18 cellular contexts compared by ENCODE assay signal in genomic region chr6:48177786-48178185, GRCh38.
DNase-seq lines count a peak whose midpoint lies in the region; ATAC-seq and TF ChIP-seq lines count a peak whose summit lies in the region.
"Had no signal": no experiment of that assay in that cellular context is flagged by ENCODE, and none has a peak within 500 bp of the region (broad histone marks: within the 10 kb centered on the region; RNA-seq: fewer than 3 reads in every experiment).

No MANE protein-coding gene starts in this region.

- no peaks in the 10 kb centered on the region for H3K27me3 Mint-ChIP-seq in activated T-cell treated with anti-CD3 and anti-CD28 coated beads, Interleukin-2, amount 50 U/mL, for 72 hours (ENCODE audit: low read depth)
- H3K27me3 Mint-ChIP-seq: CD4-positive, CD25-positive, alpha-beta regulatory T cell; IgD-negative memory B cell had no signal

- H3K4me3 ChIP-seq in A673 (ENCODE audit: low read depth, low read length, poor library complexity, severe bottlenecking) (no peak overlapping the region), HFF-Myc (replicated peaks; ENCODE audit: low read depth, low read length) (no peak overlapping the region), foreskin fibroblast (ENCODE audit: low read depth in 1 of 2, low read length in 2 of 2) (no peak overlapping the region)
- H3K4me3 ChIP-seq: BLaER1 treated with 17β-estradiol and CSF1 and Interleukin-3, amounts not matched to agents 10 nM and 100 nM; GM23248 had no signal

- CTCF ChIA-PET in A673 (lab: Charles Lee): no interaction called here

- H3K36me3 ChIP-seq in A673 (ENCODE audit: insufficient read depth, low read length, poor library complexity, severe bottlenecking): no peaks in the 10 kb centered on the region
- H3K36me3 ChIP-seq: BLaER1 treated with 17β-estradiol and CSF1 and Interleukin-3, amounts not matched to agents 10 nM and 100 nM had no signal

- no peaks in the 10 kb centered on the region for H3K9me3 ChIP-seq in A673 (ENCODE audit: low read depth, low read length, poor library complexity, severe bottlenecking)
- H3K9me3 ChIP-seq: BLaER1 treated with 17β-estradiol and CSF1 and Interleukin-3, amounts not matched to agents 10 nM and 100 nM had no signal

- BruUV-seq in A673 (replicated peaks; lab: Mats Ljungman, UMichigan): no TSS peak

- no peak overlapping the region for H3K27ac Mint-ChIP-seq in activated T-cell treated with anti-CD3 and anti-CD28 coated beads, Interleukin-2, amount 50 U/mL, for 72 hours
- H3K27ac Mint-ChIP-seq: CD4-positive, CD25-positive, alpha-beta regulatory T cell; IgD-negative memory B cell had no signal

- no peaks in the 10 kb centered on the region for H3K9me3 Mint-ChIP-seq in activated T-cell treated with anti-CD3 and anti-CD28 coated beads, Interleukin-2, amount 50 U/mL, for 72 hours

- no peak for ATAC-seq in activated T-cell treated with anti-CD3 and anti-CD28 coated beads, Interleukin-2, amount 50 U/mL, for 72 hours (replicated peaks in 1 of 2)

- no peaks in the 10 kb centered on the region for H3K4me1 ChIP-seq in A673 (ENCODE audit: insufficient read depth, low read length, poor library complexity, severe bottlenecking)
- H3K4me1 ChIP-seq: BLaER1 treated with 17β-estradiol and CSF1 and Interleukin-3, amounts not matched to agents 10 nM and 100 nM had no signal

- H3K4me3 Mint-ChIP-seq in activated T-cell treated with anti-CD3 and anti-CD28 coated beads, Interleukin-2, amount 50 U/mL, for 72 hours: no peak overlapping the region
- H3K4me3 Mint-ChIP-seq: CD4-positive, CD25-positive, alpha-beta regulatory T cell; IgD-negative memory B cell had no signal

- no peak for TF ChIP-seq CTCF in A673 (conservative IDR thresholded peaks at IDR 0.05; ENCODE audit: low read depth, low read length)
- TF ChIP-seq CTCF in HFF-Myc (IDR thresholded peaks at IDR 0.05; ENCODE audit: low read depth, low read length, missing control alignments): no peak
- TF ChIP-seq CTCF in foreskin fibroblast (IDR thresholded peaks at IDR 0.05; ENCODE audit: low read depth, low read length): no peak

- POLR2A ChIA-PET in A673 (lab: Charles Lee; ENCODE audit: low non-redundant PET): no interaction called here

- no peaks in the 10 kb centered on the region for H3K27me3 ChIP-seq in A673 (replicated peaks; ENCODE audit: insufficient read depth, low read depth, low read length, poor library complexity)
- H3K27me3 ChIP-seq: BLaER1 treated with 17β-estradiol and CSF1 and Interleukin-3, amounts not matched to agents 10 nM and 100 nM had no signal

- DNase-seq in A673 (ENCODE audit: low spot score) (peak; percentile 2), HFF-Myc (ENCODE audit: extremely low read depth, low read depth) (peak; percentile 15), RPMI7951 (ENCODE audit: low read depth) (peak; percentile 9), foreskin fibroblast (peak; percentile 2 to 45), NCI-H2196 treated with DMSO at 0.1 percent for 48 hours (lab: John Stamatoyannopoulos, UW; ENCODE audit: unreplicated experiment) (no peak), LoVo (ENCODE audit: low spot score) (no peak)
- no peak for DNase-seq in stimulated activated naive CD4-positive, alpha-beta T cell treated with Interleukin-2 at 50 U/mL for 16 hours (lab: John Stamatoyannopoulos, UW)
- no peak for DNase-seq in activated T-cell treated with anti-CD3 and anti-CD28 coated beads, Interleukin-2, amount 50 U/mL, for 72 hours
- DNase-seq: ACHN; Calu3; CD4-positive, CD25-positive, alpha-beta regulatory T cell; DMS 273 treated with DMSO at 0.1 percent for 48 hours; DMS79; GM23248; H7 had no signal

- intact Hi-C loops in A673 (cut with micrococcal nuclease; ENCODE audit: unreplicated experiment): no loop called here

- no peaks in the 10 kb centered on the region for H3K36me3 Mint-ChIP-seq in activated T-cell treated with anti-CD3 and anti-CD28 coated beads, Interleukin-2, amount 50 U/mL, for 72 hours (ENCODE audit: insufficient read depth in 2 of 2)
- H3K36me3 Mint-ChIP-seq: CD4-positive, CD25-positive, alpha-beta regulatory T cell; IgD-negative memory B cell had no signal

- H3K4me1 Mint-ChIP-seq in activated T-cell treated with anti-CD3 and anti-CD28 coated beads, Interleukin-2, amount 50 U/mL, for 72 hours (ENCODE audit: low read depth): no peaks in the 10 kb centered on the region
- H3K4me1 Mint-ChIP-seq: CD4-positive, CD25-positive, alpha-beta regulatory T cell; IgD-negative memory B cell had no signal

- H3K27ac ChIP-seq in A673 (ENCODE audit: low read depth, low read length, poor library complexity, severe bottlenecking): no peak overlapping the region
- H3K27ac ChIP-seq: 22Rv1; BLaER1 treated with 17β-estradiol and CSF1 and Interleukin-3, amounts not matched to agents 10 nM and 100 nM; GM23248 had no signal

Comparison
In these comparisons a context has a peak if more than half of its experiments do, and no peak if none do; other contexts are left out.
1. DNase-seq: peak in A673 (single experiment), HFF-Myc (single experiment), RPMI7951 (single experiment) and foreskin fibroblast (2 of 2); none in NCI-H2196 treated with DMSO at 0.1 percent for 48 hours (single experiment), stimulated activated naive CD4-positive, alpha-beta T cell treated with Interleukin-2 at 50 U/mL for 16 hours (single experiment), LoVo (single experiment) and activated T-cell treated with anti-CD3 and anti-CD28 coated beads, Interleukin-2, amount 50 U/mL, for 72 hours (0 of 2).